In genomic region chr7:56957737-56958408, GRCh38 we compare ENCODE assay signal across 7 cellular contexts.
DNase-seq lines count a peak whose midpoint lies in the region; ATAC-seq, FAIRE-seq and TF ChIP-seq lines count a peak whose summit lies in the region.
"Not testable (repeated sequence)": the region's sequence is repeated elsewhere in the genome, so short reads cannot be mapped to it uniquely, and the experiment has no call there.

No MANE protein-coding gene starts in this region.

- not testable (repeated sequence) for BruUV-seq in HepG2 (replicated peaks; lab: Mats Ljungman, UMichigan)

- POLR2A ChIA-PET in HepG2 (lab: Yijun Ruan, JAX), result not testable (repeated sequence)

- not testable (repeated sequence) for H3K4me1 ChIP-seq in HepG2 (ENCODE audit: insufficient read depth, low read length); mucosa of descending colon (ENCODE audit: low read depth); spleen; upper lobe of right lung

- not testable (repeated sequence) for H3K9me3 Mint-ChIP-seq in stimulated activated memory B cell treated with anti-CD40 and anti-IgM and Interleukin-4, amounts not matched to agents 10 μg/mL and 1 μg/mL and 100 μg/mL, for 72 hours

- H3K9ac ChIP-seq in HepG2 (ENCODE audit: insufficient read depth, low read depth, low read length), result not testable (repeated sequence)

- TF ChIP-seq CTCF in HepG2 (CRISPR knock-in tag; IDR thresholded peaks at IDR 0.05); mucosa of descending colon (IDR thresholded peaks at IDR 0.05); spleen (IDR thresholded peaks at IDR 0.05 in 8 of 11, conservative IDR thresholded peaks at IDR 0.05 in 3 of 11); upper lobe of right lung (IDR thresholded peaks at IDR 0.05): not testable (repeated sequence)

- not testable (repeated sequence) for H3K9me3 ChIP-seq in HepG2 (ENCODE audit: low read length); mucosa of descending colon; spleen; upper lobe of right lung

- H3K27ac ChIP-seq in HepG2 (ENCODE audit: extremely low read length, insufficient read depth, low read length); spleen; upper lobe of right lung: not testable (repeated sequence)

- CTCF ChIA-PET in HepG2 (lab: Yijun Ruan, JAX; ENCODE audit: low intra/inter-chr PET ratio, low total read pairs), result not testable (repeated sequence)

- TF ChIP-seq EP300 in HepG2 (IDR thresholded peaks at IDR 0.05; ENCODE audit: low read depth in 2 of 2, low read length in 2 of 2); HepG2 (CRISPR knock-in tag; IDR thresholded peaks at IDR 0.05; ENCODE audit: borderline replicate concordance): not testable (repeated sequence)

- not testable (repeated sequence) for H3K4me3 Mint-ChIP-seq in stimulated activated memory B cell treated with anti-CD40 and anti-IgM and Interleukin-4, amounts not matched to agents 10 μg/mL and 1 μg/mL and 100 μg/mL, for 72 hours

- not testable (repeated sequence) for TF ChIP-seq POLR2A in HepG2 (IDR thresholded peaks at IDR 0.05; ENCODE audit: insufficient read depth in 1 of 2, low read depth in 2 of 2, low read length in 2 of 2); spleen (IDR thresholded peaks at IDR 0.05)

- H2AFZ ChIP-seq in HepG2 (ENCODE audit: low read length), result not testable (repeated sequence)

- not testable (repeated sequence) for ATAC-seq in Right ventricle myocardium inferior, HepG2
- peak; percentile 32 for ATAC-seq in mucosa of descending colon
- ATAC-seq in sciatic nerve, result peak; percentile 20
- ATAC-seq in stimulated activated memory B cell treated with anti-CD40 and anti-IgM and Interleukin-4, amounts not matched to agents 10 μg/mL and 1 μg/mL and 100 μg/mL, for 72 hours, result peak; percentile 44
- peak; percentile 16 for ATAC-seq in upper lobe of right lung

- not testable (repeated sequence) for H3K36me3 Mint-ChIP-seq in stimulated activated memory B cell treated with anti-CD40 and anti-IgM and Interleukin-4, amounts not matched to agents 10 μg/mL and 1 μg/mL and 100 μg/mL, for 72 hours

- not testable (repeated sequence) for H3K36me3 ChIP-seq in HepG2 (replicated peaks in 1 of 2; ENCODE audit: control insufficient read depth in 1 of 2, insufficient read depth in 2 of 2, low read length in 2 of 2); mucosa of descending colon (ENCODE audit: low read depth); spleen; upper lobe of right lung

- H3K4me1 Mint-ChIP-seq in stimulated activated memory B cell treated with anti-CD40 and anti-IgM and Interleukin-4, amounts not matched to agents 10 μg/mL and 1 μg/mL and 100 μg/mL, for 72 hours, result not testable (repeated sequence)

- not testable (repeated sequence) for H3K27me3 ChIP-seq in HepG2 (ENCODE audit: control insufficient read depth in 1 of 2, insufficient read depth in 2 of 2, low read length in 2 of 2); spleen (replicated peaks in 1 of 7); upper lobe of right lung

- not testable (repeated sequence) for H3K27ac Mint-ChIP-seq in stimulated activated memory B cell treated with anti-CD40 and anti-IgM and Interleukin-4, amounts not matched to agents 10 μg/mL and 1 μg/mL and 100 μg/mL, for 72 hours

- H3K4me2 ChIP-seq in HepG2 (ENCODE audit: low read depth, low read length), result not testable (repeated sequence)

- FAIRE-seq in HepG2 (lab: Jason Lieb, UNC), result not testable (repeated sequence)

- not testable (repeated sequence) for H3K79me2 ChIP-seq in HepG2 (ENCODE audit: insufficient read depth, low read length)

- in situ Hi-C loops in HepG2 (cut with HindIII; ENCODE audit: extremely low pct_ligation_motif_present, low pct_unique_long_range_greater_than_20kb), result not testable (repeated sequence)

- not testable (repeated sequence) for TF ChIP-seq RAD21 in HepG2 (CRISPR knock-in tag; IDR thresholded peaks at IDR 0.05)

- not testable (repeated sequence) for H4K20me1 ChIP-seq in HepG2 (ENCODE audit: insufficient read depth, low read length)

- peak; percentile 35 for DNase-seq in Right ventricle myocardium inferior (ENCODE audit: missing footprints)
- not testable (repeated sequence) for DNase-seq in HepG2 (ENCODE audit: low spot score); mucosa of descending colon; sciatic nerve (ENCODE audit: low spot score); upper lobe of right lung
- DNase-seq in spleen, result peak; percentile 43

- not testable (repeated sequence) for H3K27me3 Mint-ChIP-seq in stimulated activated memory B cell treated with anti-CD40 and anti-IgM and Interleukin-4, amounts not matched to agents 10 μg/mL and 1 μg/mL and 100 μg/mL, for 72 hours

- H3K4me3 ChIP-seq in HepG2 (replicated peaks in 1 of 3; ENCODE audit: insufficient read depth in 1 of 3, low read depth in 2 of 3, low read length in 3 of 3); mucosa of descending colon; spleen; upper lobe of right lung: not testable (repeated sequence)

- 46% methylated on average over 7 of the region's 24 CpGs for WGBS in HepG2 (ENCODE audit: low lambda C conversion rate)
- WGBS in spleen, 5 donors, result 81 to 95% (median 90%) methylated on average over 8 to 13 of the region's 24 CpGs

- intact Hi-C loops in Right ventricle myocardium inferior (cut with DNase I); HepG2 (cut with micrococcal nuclease; ENCODE audit: unreplicated experiment); mucosa of descending colon (cut with DNase I, micrococcal nuclease); sciatic nerve (cut with DNase I); spleen (cut with DNase I; ENCODE audit: low total_unique reads); upper lobe of right lung (cut with DNase I): not testable (repeated sequence)

TF ChIP-seq in HepG2, 621 proteins besides CTCF, POLR2A, EP300 and RAD21:
- peak; percentile 47; the same call in 1 of the 2 replicates for TF ChIP-seq ZNF768 (CRISPR knock-in tag; IDR thresholded peaks at IDR 0.05)
